Comparison of ENCODE assay signal across 1 cellular context in the genomic region with DNA sequence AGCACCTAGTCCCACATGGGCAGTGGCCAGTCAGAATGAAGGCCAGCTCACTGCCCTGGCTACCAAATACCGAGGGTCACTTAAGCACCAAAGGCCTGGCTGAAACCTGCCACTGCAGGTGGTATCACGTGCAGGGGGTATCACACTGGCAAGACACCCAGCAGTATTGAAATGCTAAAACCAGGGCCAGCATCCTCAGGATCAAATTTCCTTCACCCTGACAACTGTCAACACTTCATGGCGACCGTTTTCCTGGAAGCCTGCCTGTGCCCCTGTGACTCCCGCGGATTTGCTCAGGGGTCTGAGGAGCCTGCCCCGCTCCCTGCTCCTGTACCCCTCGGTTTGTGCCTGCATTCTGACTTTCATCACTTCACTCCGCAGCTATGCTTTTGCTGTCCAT.
TF ChIP-seq lines count a peak whose summit lies in the region.

No MANE protein-coding gene starts in this region.

TF ChIP-seq in H1, 55 proteins besides CTCF, POLR2A, EP300 and RAD21:
- TF ChIP-seq RNF2 (IDR thresholded peaks at IDR 0.05; ENCODE audit: borderline replicate concordance, low read depth, low read length, missing control alignments, poor library complexity, severe bottlenecking) (no peak), SRF (IDR thresholded peaks at IDR 0.05; ENCODE audit: low read depth, low read length) (no peak), GABPA (IDR thresholded peaks at IDR 0.05; ENCODE audit: borderline replicate concordance, insufficient read depth, low read length) (no peak), NRF1 (IDR thresholded peaks at IDR 0.05; ENCODE audit: low read depth, low read length) (no peak), RFX5 (IDR thresholded peaks at IDR 0.05; ENCODE audit: borderline replicate concordance, low read depth, low read length) (no peak), SUZ12 (IDR thresholded peaks at IDR 0.05; ENCODE audit: low read length) (no peak), PHF8 (conservative IDR thresholded peaks at IDR 0.05; ENCODE audit: low read depth, low read length) (no peak), BRCA1 (IDR thresholded peaks at IDR 0.05; ENCODE audit: low read depth, low read length) (no peak), CHD2 (IDR thresholded peaks at IDR 0.05; ENCODE audit: low read length) (no peak), YY1 (IDR thresholded peaks at IDR 0.05; ENCODE audit: low read depth, low read length) (peak; percentile 62; the same call in 1 of the 2 replicates), ASH2L (IDR thresholded peaks at IDR 0.05; ENCODE audit: low read length) (peak; percentile 32), EGR1 (IDR thresholded peaks at IDR 0.05; ENCODE audit: borderline replicate concordance, low read depth, low read length) (no peak), HDAC6 (IDR thresholded peaks at IDR 0.05; ENCODE audit: low read depth, low read length) (no peak), TEAD4 (IDR thresholded peaks at IDR 0.05; ENCODE audit: low read depth, low read length) (peak; percentile 64), KDM1A (IDR thresholded peaks at IDR 0.05; ENCODE audit: borderline replicate concordance, low read length) (0 out of 2 replicates have a peak, but pooled peaks have one; percentile 24), JUN (IDR thresholded peaks at IDR 0.05; ENCODE audit: low read depth, low read length) (no peak), HDAC2 (IDR thresholded peaks at IDR 0.05; ENCODE audit: borderline replicate concordance in 1 of 2, low read depth in 2 of 2, low read length in 2 of 2) (no peak), SP1 (IDR thresholded peaks at IDR 0.05; ENCODE audit: low read depth, low read length) (no peak), NANOG (IDR thresholded peaks at IDR 0.05; ENCODE audit: insufficient read depth, low read depth, low read length, poor library complexity, severe bottlenecking) (no peak), EZH2 (IDR thresholded peaks at IDR 0.05; ENCODE audit: low read depth, low read length, severe bottlenecking) (no peak), MAFK (IDR thresholded peaks at IDR 0.05; ENCODE audit: low read depth, low read length) (no peak), CTBP2 (IDR thresholded peaks at IDR 0.05; ENCODE audit: borderline replicate concordance, insufficient read depth, insufficient read length, low read length) (no peak), SAP30 (IDR thresholded peaks at IDR 0.05; ENCODE audit: insufficient read depth, insufficient replicate concordance, low read length) (no peak), RBBP5 (IDR thresholded peaks at IDR 0.05; ENCODE audit: borderline replicate concordance, low read depth, low read length) (no peak), SIRT6 (IDR thresholded peaks at IDR 0.05; ENCODE audit: low read length) (no peak), SP4 (IDR thresholded peaks at IDR 0.05; ENCODE audit: low read length) (no peak), TAF1 (IDR thresholded peaks at IDR 0.05; ENCODE audit: low read depth, low read length) (no peak), CEBPB (IDR thresholded peaks at IDR 0.05; ENCODE audit: low read depth, low read length) (no peak), SIN3A (conservative IDR thresholded peaks at IDR 0.05 in 1 of 2, IDR thresholded peaks at IDR 0.05 in 1 of 2; ENCODE audit: low read depth in 1 of 2, low read length in 2 of 2) (peak; percentile 37 to 61; a peak in 1 of 4 replicates), CREB1 (IDR thresholded peaks at IDR 0.05) (no peak), POU5F1 (IDR thresholded peaks at IDR 0.05; ENCODE audit: low read depth, low read length) (no peak), CBX8 (IDR thresholded peaks at IDR 0.05; ENCODE audit: borderline replicate concordance, low read depth, low read length) (no peak), RXRA (IDR thresholded peaks at IDR 0.05; ENCODE audit: insufficient read depth, low read depth, low read length) (no peak), SIX5 (IDR thresholded peaks at IDR 0.05; ENCODE audit: low read depth, low read length) (no peak)
- TF ChIP-seq, protein P1, sequence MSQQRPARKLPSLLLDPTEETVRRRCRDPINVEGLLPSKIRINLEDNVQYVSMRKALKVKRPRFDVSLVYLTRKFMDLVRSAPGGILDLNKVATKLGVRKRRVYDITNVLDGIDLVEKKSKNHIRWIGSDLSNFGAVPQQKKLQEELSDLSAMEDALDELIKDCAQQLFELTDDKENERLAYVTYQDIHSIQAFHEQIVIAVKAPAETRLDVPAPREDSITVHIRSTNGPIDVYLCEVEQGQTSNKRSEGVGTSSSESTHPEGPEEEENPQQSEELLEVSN (IDR thresholded peaks at IDR 0.05), result peak; percentile 79
- TF ChIP-seq, protein P2, sequence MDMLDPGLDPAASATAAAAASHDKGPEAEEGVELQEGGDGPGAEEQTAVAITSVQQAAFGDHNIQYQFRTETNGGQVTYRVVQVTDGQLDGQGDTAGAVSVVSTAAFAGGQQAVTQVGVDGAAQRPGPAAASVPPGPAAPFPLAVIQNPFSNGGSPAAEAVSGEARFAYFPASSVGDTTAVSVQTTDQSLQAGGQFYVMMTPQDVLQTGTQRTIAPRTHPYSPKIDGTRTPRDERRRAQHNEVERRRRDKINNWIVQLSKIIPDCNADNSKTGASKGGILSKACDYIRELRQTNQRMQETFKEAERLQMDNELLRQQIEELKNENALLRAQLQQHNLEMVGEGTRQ (IDR thresholded peaks at IDR 0.05; ENCODE audit: low read length), result peak; percentile 88
- TF ChIP-seq, protein P3, sequence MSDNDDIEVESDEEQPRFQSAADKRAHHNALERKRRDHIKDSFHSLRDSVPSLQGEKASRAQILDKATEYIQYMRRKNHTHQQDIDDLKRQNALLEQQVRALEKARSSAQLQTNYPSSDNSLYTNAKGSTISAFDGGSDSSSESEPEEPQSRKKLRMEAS (IDR thresholded peaks at IDR 0.05), result peak; percentile 78
- TF ChIP-seq, protein P4, sequence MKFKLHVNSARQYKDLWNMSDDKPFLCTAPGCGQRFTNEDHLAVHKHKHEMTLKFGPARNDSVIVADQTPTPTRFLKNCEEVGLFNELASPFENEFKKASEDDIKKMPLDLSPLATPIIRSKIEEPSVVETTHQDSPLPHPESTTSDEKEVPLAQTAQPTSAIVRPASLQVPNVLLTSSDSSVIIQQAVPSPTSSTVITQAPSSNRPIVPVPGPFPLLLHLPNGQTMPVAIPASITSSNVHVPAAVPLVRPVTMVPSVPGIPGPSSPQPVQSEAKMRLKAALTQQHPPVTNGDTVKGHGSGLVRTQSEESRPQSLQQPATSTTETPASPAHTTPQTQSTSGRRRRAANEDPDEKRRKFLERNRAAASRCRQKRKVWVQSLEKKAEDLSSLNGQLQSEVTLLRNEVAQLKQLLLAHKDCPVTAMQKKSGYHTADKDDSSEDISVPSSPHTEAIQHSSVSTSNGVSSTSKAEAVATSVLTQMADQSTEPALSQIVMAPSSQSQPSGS (IDR thresholded peaks at IDR 0.05; ENCODE audit: low read length), result no peak
- TF ChIP-seq, protein P5, sequence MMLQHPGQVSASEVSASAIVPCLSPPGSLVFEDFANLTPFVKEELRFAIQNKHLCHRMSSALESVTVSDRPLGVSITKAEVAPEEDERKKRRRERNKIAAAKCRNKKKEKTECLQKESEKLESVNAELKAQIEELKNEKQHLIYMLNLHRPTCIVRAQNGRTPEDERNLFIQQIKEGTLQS (IDR thresholded peaks at IDR 0.05; ENCODE audit: insufficient read depth, low read depth, low read length), result 0 out of 2 replicates have a peak, but pooled peaks have one; percentile 14
- TF ChIP-seq, protein P6, sequence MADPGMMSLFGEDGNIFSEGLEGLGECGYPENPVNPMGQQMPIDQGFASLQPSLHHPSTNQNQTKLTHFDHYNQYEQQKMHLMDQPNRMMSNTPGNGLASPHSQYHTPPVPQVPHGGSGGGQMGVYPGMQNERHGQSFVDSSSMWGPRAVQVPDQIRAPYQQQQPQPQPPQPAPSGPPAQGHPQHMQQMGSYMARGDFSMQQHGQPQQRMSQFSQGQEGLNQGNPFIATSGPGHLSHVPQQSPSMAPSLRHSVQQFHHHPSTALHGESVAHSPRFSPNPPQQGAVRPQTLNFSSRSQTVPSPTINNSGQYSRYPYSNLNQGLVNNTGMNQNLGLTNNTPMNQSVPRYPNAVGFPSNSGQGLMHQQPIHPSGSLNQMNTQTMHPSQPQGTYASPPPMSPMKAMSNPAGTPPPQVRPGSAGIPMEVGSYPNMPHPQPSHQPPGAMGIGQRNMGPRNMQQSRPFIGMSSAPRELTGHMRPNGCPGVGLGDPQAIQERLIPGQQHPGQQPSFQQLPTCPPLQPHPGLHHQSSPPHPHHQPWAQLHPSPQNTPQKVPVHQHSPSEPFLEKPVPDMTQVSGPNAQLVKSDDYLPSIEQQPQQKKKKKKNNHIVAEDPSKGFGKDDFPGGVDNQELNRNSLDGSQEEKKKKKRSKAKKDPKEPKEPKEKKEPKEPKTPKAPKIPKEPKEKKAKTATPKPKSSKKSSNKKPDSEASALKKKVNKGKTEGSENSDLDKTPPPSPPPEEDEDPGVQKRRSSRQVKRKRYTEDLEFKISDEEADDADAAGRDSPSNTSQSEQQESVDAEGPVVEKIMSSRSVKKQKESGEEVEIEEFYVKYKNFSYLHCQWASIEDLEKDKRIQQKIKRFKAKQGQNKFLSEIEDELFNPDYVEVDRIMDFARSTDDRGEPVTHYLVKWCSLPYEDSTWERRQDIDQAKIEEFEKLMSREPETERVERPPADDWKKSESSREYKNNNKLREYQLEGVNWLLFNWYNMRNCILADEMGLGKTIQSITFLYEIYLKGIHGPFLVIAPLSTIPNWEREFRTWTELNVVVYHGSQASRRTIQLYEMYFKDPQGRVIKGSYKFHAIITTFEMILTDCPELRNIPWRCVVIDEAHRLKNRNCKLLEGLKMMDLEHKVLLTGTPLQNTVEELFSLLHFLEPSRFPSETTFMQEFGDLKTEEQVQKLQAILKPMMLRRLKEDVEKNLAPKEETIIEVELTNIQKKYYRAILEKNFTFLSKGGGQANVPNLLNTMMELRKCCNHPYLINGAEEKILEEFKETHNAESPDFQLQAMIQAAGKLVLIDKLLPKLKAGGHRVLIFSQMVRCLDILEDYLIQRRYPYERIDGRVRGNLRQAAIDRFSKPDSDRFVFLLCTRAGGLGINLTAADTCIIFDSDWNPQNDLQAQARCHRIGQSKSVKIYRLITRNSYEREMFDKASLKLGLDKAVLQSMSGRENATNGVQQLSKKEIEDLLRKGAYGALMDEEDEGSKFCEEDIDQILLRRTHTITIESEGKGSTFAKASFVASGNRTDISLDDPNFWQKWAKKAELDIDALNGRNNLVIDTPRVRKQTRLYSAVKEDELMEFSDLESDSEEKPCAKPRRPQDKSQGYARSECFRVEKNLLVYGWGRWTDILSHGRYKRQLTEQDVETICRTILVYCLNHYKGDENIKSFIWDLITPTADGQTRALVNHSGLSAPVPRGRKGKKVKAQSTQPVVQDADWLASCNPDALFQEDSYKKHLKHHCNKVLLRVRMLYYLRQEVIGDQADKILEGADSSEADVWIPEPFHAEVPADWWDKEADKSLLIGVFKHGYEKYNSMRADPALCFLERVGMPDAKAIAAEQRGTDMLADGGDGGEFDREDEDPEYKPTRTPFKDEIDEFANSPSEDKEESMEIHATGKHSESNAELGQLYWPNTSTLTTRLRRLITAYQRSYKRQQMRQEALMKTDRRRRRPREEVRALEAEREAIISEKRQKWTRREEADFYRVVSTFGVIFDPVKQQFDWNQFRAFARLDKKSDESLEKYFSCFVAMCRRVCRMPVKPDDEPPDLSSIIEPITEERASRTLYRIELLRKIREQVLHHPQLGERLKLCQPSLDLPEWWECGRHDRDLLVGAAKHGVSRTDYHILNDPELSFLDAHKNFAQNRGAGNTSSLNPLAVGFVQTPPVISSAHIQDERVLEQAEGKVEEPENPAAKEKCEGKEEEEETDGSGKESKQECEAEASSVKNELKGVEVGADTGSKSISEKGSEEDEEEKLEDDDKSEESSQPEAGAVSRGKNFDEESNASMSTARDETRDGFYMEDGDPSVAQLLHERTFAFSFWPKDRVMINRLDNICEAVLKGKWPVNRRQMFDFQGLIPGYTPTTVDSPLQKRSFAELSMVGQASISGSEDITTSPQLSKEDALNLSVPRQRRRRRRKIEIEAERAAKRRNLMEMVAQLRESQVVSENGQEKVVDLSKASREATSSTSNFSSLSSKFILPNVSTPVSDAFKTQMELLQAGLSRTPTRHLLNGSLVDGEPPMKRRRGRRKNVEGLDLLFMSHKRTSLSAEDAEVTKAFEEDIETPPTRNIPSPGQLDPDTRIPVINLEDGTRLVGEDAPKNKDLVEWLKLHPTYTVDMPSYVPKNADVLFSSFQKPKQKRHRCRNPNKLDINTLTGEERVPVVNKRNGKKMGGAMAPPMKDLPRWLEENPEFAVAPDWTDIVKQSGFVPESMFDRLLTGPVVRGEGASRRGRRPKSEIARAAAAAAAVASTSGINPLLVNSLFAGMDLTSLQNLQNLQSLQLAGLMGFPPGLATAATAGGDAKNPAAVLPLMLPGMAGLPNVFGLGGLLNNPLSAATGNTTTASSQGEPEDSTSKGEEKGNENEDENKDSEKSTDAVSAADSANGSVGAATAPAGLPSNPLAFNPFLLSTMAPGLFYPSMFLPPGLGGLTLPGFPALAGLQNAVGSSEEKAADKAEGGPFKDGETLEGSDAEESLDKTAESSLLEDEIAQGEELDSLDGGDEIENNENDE (IDR thresholded peaks at IDR 0.05; ENCODE audit: insufficient replicate concordance, low read length), result no peak
